In genomic region chr11:789951-790350, GRCh38 we compare ENCODE assay signal across 9 cellular contexts. TPM values are rescaled to one million over a fixed set of nuclear protein-coding genes. Genes with fewer than 3 reads are reported as not detected.
DNase-seq lines count a peak whose midpoint lies in the region; ATAC-seq and TF ChIP-seq lines count a peak whose summit lies in the region.
"Had no signal": no experiment of that assay in that cellular context is flagged by ENCODE, and none has a peak within 500 bp of the region (broad histone marks: within the 10 kb centered on the region; RNA-seq: fewer than 3 reads in every experiment).

Gene CEND1, minus strand, starts transcription at chr11:790090. Its CDS starts 1,514 bp downstream, at chr11:788576.

- peaks cover 3% of the 10 kb centered on the region for H3K27me3 Mint-ChIP-seq in endodermal cell (ENCODE audit: insufficient read depth)
- H3K27me3 Mint-ChIP-seq: CD4-positive, CD25-positive, alpha-beta regulatory T cell had no signal

- TF ChIP-seq CTCF in endodermal cell (conservative IDR thresholded peaks at IDR 0.05) = no peak

- H3K4me3 Mint-ChIP-seq in endodermal cell = no peak within 1 kb of the TSS

- no peaks in the 10 kb centered on the region for H3K9me3 ChIP-seq in endodermal cell (ENCODE audit: control insufficient read depth, low read length)

- 46 to 53% methylated on average over 6 to 45 of the region's 45 CpGs for WGBS in endodermal cell (ENCODE audit: insufficient coverage in 1 of 2, insufficient read length in 1 of 2), 2 experiments

- ATAC-seq in HG02623 (IDR thresholded peaks at IDR 0.05; ENCODE audit: unreplicated experiment) = no peak
- ATAC-seq in GM21423 (IDR thresholded peaks at IDR 0.05; ENCODE audit: unreplicated experiment) = no peak

- H3K9me3 Mint-ChIP-seq in endodermal cell = no peaks in the 10 kb centered on the region
- H3K9me3 Mint-ChIP-seq: CD4-positive, CD25-positive, alpha-beta regulatory T cell had no signal

- H3K4me1 Mint-ChIP-seq in endodermal cell = no peaks in the 10 kb centered on the region

- H3K27ac Mint-ChIP-seq in endodermal cell = no peak within 1 kb of the TSS
- H3K27ac Mint-ChIP-seq: CD4-positive, CD25-positive, alpha-beta regulatory T cell had no signal

- H3K27me3 ChIP-seq in endodermal cell (ENCODE audit: control insufficient read depth, insufficient read depth, low read length, poor library complexity, severe bottlenecking) = no peaks in the 10 kb centered on the region

- H3K4me1 ChIP-seq in endodermal cell (ENCODE audit: control insufficient read depth, insufficient read depth, low read length) = no peaks in the 10 kb centered on the region

- H3K36me3 Mint-ChIP-seq in endodermal cell (ENCODE audit: low read depth) = peaks cover 10% of the 10 kb centered on the region
- H3K36me3 Mint-ChIP-seq: CD4-positive, CD25-positive, alpha-beta regulatory T cell had no signal

- H3K36me3 ChIP-seq in endodermal cell (ENCODE audit: control insufficient read depth, insufficient read depth, low read length) = peaks cover 8% of the 10 kb centered on the region

- DNase-seq in NCI-H1436 (lab: John Stamatoyannopoulos, UW) (peak; percentile 55), NCI-H1436 treated with DMSO at 0.1 percent for 48 hours (lab: John Stamatoyannopoulos, UW) (no peak), SK-N-DZ (ENCODE audit: low spot score) (peak; percentile 72), endodermal cell (peak; percentile 78), putamen (ENCODE audit: low spot score) (peak; percentile 81), NCI-H226 (no peak)

- H3K9ac ChIP-seq in endodermal cell (ENCODE audit: extremely low read depth, low read length, poor library complexity, severe bottlenecking) = no peak within 1 kb of the TSS

- no peak within 1 kb of the TSS for H3K4me3 ChIP-seq in endodermal cell (ENCODE audit: low read length)

- H3K27ac ChIP-seq in endodermal cell (ENCODE audit: low read depth, low read length) = no peak within 1 kb of the TSS

RNA-seq across cellular contexts. Expression of gene CEND1, which starts in this region (rescaled TPM):
- 12.7 and 14.2 TPM in 2 replicates for polyA plus RNA-seq in SK-N-DZ (2014; cell fraction: cytosol; rRNA removed)
- polyA plus RNA-seq in SK-N-DZ (2014; cell fraction: nucleus; rRNA removed) = 24.6 and 38.5 TPM in 2 replicates
- total RNA-seq in endodermal cell = not detected
- polyA plus RNA-seq in endodermal cell (2013, experiment 1 of 2) = 1.1 TPM
- polyA plus RNA-seq in endodermal cell (2013, experiment 2 of 2) = 0.87 TPM
- total RNA-seq: CD4-positive, CD25-positive, alpha-beta regulatory T cell had no signal

Comparison
In these comparisons a context has a peak if more than half of its experiments do, and no peak if none do; other contexts are left out.
1. DNase-seq: peak in NCI-H1436 (single experiment), SK-N-DZ (single experiment), endodermal cell (single experiment) and putamen (single experiment); none in NCI-H1436 treated with DMSO at 0.1 percent for 48 hours (single experiment) and NCI-H226 (single experiment).